In genomic region chr2:218383892-218384519, GRCh38 we compare ENCODE assay signal across 2 cellular contexts.
TF ChIP-seq lines count a peak whose summit lies in the region.

No MANE protein-coding gene starts in this region.

TF ChIP-seq in IMR-90, 13 proteins besides CTCF, POLR2A, EP300 and RAD21:
- TF ChIP-seq BHLHE40 (IDR thresholded peaks at IDR 0.05; ENCODE audit: low read depth, low read length): no peak
- no peak for TF ChIP-seq SMC3 (IDR thresholded peaks at IDR 0.05; ENCODE audit: low read depth, low read length)
- no peak for TF ChIP-seq USF2 (IDR thresholded peaks at IDR 0.05; ENCODE audit: low read depth, low read length)
- no peak for TF ChIP-seq MAZ (IDR thresholded peaks at IDR 0.05; ENCODE audit: borderline replicate concordance, low read depth, low read length)
- TF ChIP-seq RCOR1 (IDR thresholded peaks at IDR 0.05; ENCODE audit: insufficient replicate concordance, low read length): no peak
- no peak for TF ChIP-seq MAFK (IDR thresholded peaks at IDR 0.05; ENCODE audit: low read depth, low read length)
- TF ChIP-seq RFX5 (IDR thresholded peaks at IDR 0.05; ENCODE audit: low read depth, low read length): no peak
- TF ChIP-seq CEBPB (IDR thresholded peaks at IDR 0.05; ENCODE audit: low read depth, low read length): no peak
- TF ChIP-seq CHD1 (IDR thresholded peaks at IDR 0.05; ENCODE audit: low read depth, low read length): no peak
- TF ChIP-seq MXI1 (IDR thresholded peaks at IDR 0.05; ENCODE audit: borderline replicate concordance, low read depth, low read length): no peak
- TF ChIP-seq FOS (IDR thresholded peaks at IDR 0.05; ENCODE audit: low read depth, low read length): no peak
- no peak for TF ChIP-seq ELK1 (IDR thresholded peaks at IDR 0.05; ENCODE audit: borderline replicate concordance, low read depth, low read length)
- TF ChIP-seq NFE2L2 (IDR thresholded peaks at IDR 0.05; ENCODE audit: low read depth, low read length): no peak

TF ChIP-seq in GM12891, 5 proteins besides CTCF, POLR2A, EP300 and RAD21:
- TF ChIP-seq SPI1 (IDR thresholded peaks at IDR 0.05; ENCODE audit: low read depth, low read length) (no peak), PAX5 (IDR thresholded peaks at IDR 0.05; ENCODE audit: insufficient read depth, low read length, severe bottlenecking) (no peak), POU2F2 (IDR thresholded peaks at IDR 0.05; ENCODE audit: low read depth, low read length) (no peak), TAF1 (IDR thresholded peaks at IDR 0.05; ENCODE audit: low read depth, low read length) (no peak), POLR2AphosphoS5 (IDR thresholded peaks at IDR 0.05; ENCODE audit: low read depth, low read length) (no peak)
